24 cellular contexts compared by ENCODE assay signal in the genomic region with DNA sequence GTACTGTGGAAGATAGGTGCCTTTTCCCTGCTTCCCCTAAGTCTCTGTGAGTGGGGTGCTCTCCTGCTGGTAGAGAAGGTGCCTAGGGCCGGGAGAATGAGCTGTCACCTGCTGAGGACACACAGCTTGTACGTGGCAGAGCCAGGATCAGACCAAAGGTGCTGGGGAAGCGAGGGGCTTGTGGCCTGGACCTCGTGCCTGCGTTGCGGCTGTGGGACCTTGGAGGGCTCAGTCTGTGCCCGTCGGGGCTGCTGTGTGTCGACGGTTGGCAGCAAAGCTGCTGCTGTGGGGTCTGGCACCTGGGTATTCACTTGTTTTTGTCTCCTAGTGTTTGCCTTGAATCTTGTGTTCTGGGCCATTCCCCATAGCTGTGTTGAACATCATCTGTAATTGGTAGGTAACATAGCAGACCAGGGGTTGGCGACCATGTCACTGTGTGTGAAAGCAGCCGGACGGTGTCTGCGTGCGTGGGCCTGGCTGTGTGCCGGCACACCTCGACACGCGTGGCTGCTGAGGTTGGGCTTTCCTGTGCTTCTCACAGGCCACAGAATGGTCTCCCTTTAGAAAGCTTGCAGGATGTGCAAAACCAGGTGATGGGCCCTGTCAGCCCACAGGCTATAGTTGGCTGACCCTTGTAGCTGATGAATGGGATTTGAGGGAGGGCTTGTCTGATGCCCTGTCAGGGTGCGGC.
"Had no signal": no experiment of that assay in that cellular context is flagged by ENCODE, and none has a peak within 500 bp of the region (broad histone marks: within the 10 kb centered on the region; RNA-seq: fewer than 3 reads in every experiment).

No MANE protein-coding gene starts in this region.

- H3K4me2 ChIP-seq: hepatocyte had no signal

- H3K27ac Mint-ChIP-seq: activated B cell treated with CpG ODN at 0.5 μM for 24 hours; activated T-helper 1 cell treated with anti-CD3 and anti-CD28 coated beads, Interleukin-12 subunit alpha, Interleukin-12 subunit beta, Interleukin-2, Interleukin-4 antibody, amounts not matched to agents 30 ng/mL and 10 ng/mL and 1 ng/mL, durations not matched to agents 14 hours and 24 hours and 36 hours had no signal

- H3K9me3 ChIP-seq: body of pancreas, colonic mucosa, gastrocnemius medialis, right atrium auricular region, tibial nerve had no signal

- ATAC-seq: body of pancreas, gastrocnemius medialis, left cardiac atrium, left ventricle myocardium superior had no signal

- FAIRE-seq: urothelium cell line had no signal

- DNase-seq: activated B cell treated with CpG ODN at 0.5 μM for 24 hours; activated CD4-positive, alpha-beta T cell treated with anti-CD3 and anti-CD28 coated beads, Interleukin-2, amount 50 U/mL, for 4 hours; activated gamma-delta T cell; activated naive CD4-positive, alpha-beta T cell treated with anti-CD3 and anti-CD28 coated beads, Interleukin-2, amount 50 U/mL, for 16 hours; activated T-cell treated with anti-CD3 and anti-CD28 coated beads for 4 hours; aorta; body of pancreas; colonic mucosa; effector CD8-positive, alpha-beta T cell; erythroblast; gastrocnemius medialis; glutamatergic neuron; islet precursor cell; left cardiac atrium; left ventricle myocardium superior; mammary epithelial cell; stimulated activated naive CD4-positive, alpha-beta T cell treated with Interleukin-2 at 50 U/mL for 16 hours; T-cell had no signal

- H3K4me1 ChIP-seq: colonic mucosa had no signal

- H3K9me3 Mint-ChIP-seq: activated B cell treated with CpG ODN at 0.5 μM for 24 hours; activated T-helper 1 cell treated with anti-CD3 and anti-CD28 coated beads, Interleukin-12 subunit alpha, Interleukin-12 subunit beta, Interleukin-2, Interleukin-4 antibody, amounts not matched to agents 30 ng/mL and 10 ng/mL and 1 ng/mL, durations not matched to agents 14 hours and 24 hours and 36 hours; neural crest cell; T-cell had no signal

- H3K27me3 ChIP-seq: body of pancreas, colonic mucosa, gastrocnemius medialis, hepatocyte, right atrium auricular region, tibial nerve had no signal

- H3K4me3 Mint-ChIP-seq: activated B cell treated with CpG ODN at 0.5 μM for 24 hours; activated T-helper 1 cell treated with anti-CD3 and anti-CD28 coated beads, Interleukin-12 subunit alpha, Interleukin-12 subunit beta, Interleukin-2, Interleukin-4 antibody, amounts not matched to agents 30 ng/mL and 10 ng/mL and 1 ng/mL, durations not matched to agents 14 hours and 24 hours and 36 hours had no signal

- H3K27me3 Mint-ChIP-seq: activated B cell treated with CpG ODN at 0.5 μM for 24 hours, T-cell had no signal

- H3K4me3 ChIP-seq: body of pancreas, colonic mucosa, gastrocnemius medialis, hepatocyte, right atrium auricular region, tibial nerve had no signal

- H2AFZ ChIP-seq: hepatocyte had no signal

- H3K27ac ChIP-seq: body of pancreas, colonic mucosa, gastrocnemius medialis, hepatocyte, right atrium auricular region, tibial nerve had no signal
